Comparison of ENCODE assay signal across 28 cellular contexts in the genomic region with DNA sequence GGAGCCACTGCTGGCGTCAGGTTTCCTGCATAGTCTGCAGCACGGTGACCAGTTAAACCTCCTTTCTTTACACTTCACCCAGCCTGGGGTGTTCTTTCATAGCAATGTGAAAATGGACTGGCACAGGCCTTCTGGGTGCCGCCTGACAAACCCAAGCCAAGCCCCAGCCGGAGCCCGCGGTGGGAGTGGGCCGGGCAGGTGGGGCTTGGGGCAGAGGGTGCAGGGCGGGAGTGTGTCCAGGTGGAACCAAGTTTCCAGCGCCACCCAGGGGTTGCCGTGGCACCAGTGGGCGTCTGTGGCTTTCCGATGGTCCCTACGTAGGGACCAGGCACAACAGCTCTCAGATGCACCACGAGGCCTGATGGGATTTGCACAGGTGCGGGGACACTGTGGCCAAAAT.
"Had no signal": no experiment of that assay in that cellular context is flagged by ENCODE, and none has a peak within 500 bp of the region (broad histone marks: within the 10 kb centered on the region; RNA-seq: fewer than 3 reads in every experiment).

No MANE protein-coding gene starts in this region.

- H3K9me3 Mint-ChIP-seq: naive B cell; natural killer cell treated with Interleukin-12 subunit alpha and Interleukin-12 subunit beta and Interleukin-15 and Interleukin-18, amount 100 ng/mL, for 72 hours had no signal

- H3K4me1 ChIP-seq: gastrocnemius medialis, psoas muscle, tibial artery had no signal

- H3K36me3 Mint-ChIP-seq: natural killer cell treated with Interleukin-12 subunit alpha and Interleukin-12 subunit beta and Interleukin-15 and Interleukin-18, amount 100 ng/mL, for 72 hours; type B pancreatic cell had no signal

- H3K4me2 ChIP-seq: smooth muscle cell had no signal

- H3K4me3 Mint-ChIP-seq: dendritic cell treated with granulocyte-macrophage colony-stimulating factor and Interleukin-4, amounts not matched to agents 40 ng/mL and 50 ng/mL, for 4 days; endodermal cell; memory B cell; mesothelial cell of epicardium; natural killer cell treated with Interleukin-12 subunit alpha and Interleukin-12 subunit beta and Interleukin-15 and Interleukin-18, amount 100 ng/mL, for 72 hours; neural crest cell; type B pancreatic cell had no signal

- H3K27me3 Mint-ChIP-seq: dendritic cell treated with granulocyte-macrophage colony-stimulating factor and Interleukin-4, amounts not matched to agents 40 ng/mL and 50 ng/mL, for 4 days; memory B cell; naive B cell had no signal

- H3K4me3 ChIP-seq: gastrocnemius medialis, lung, mucosa of descending colon, psoas muscle, smooth muscle cell, stomach, testis, tibial artery had no signal

- H3K27ac Mint-ChIP-seq: dendritic cell treated with granulocyte-macrophage colony-stimulating factor and Interleukin-4, amounts not matched to agents 40 ng/mL and 50 ng/mL, for 4 days; endodermal cell; memory B cell; mesothelial cell of epicardium; type B pancreatic cell had no signal

- ATAC-seq: esophagus mucosa; gastrocnemius medialis; mucosa of descending colon; natural killer cell treated with Interleukin-12 subunit alpha and Interleukin-12 subunit beta and Interleukin-15 and Interleukin-18, amount 100 ng/mL, for 72 hours; psoas muscle; right cardiac atrium had no signal

- H3K4me1 Mint-ChIP-seq: endodermal cell, mesothelial cell of epicardium had no signal

- H3K9me3 ChIP-seq: gastrocnemius medialis, mucosa of descending colon, psoas muscle, stomach, testis, tibial artery had no signal

- H3K36me3 ChIP-seq: gastrocnemius medialis, stomach, tibial artery had no signal

- DNase-seq: effector CD8-positive, alpha-beta T cell; foreskin fibroblast; gastrocnemius medialis; mucosa of descending colon; naive B cell; psoas muscle; right cardiac atrium; stimulated activated CD4-positive, alpha-beta T cell treated with anti-CD3 and anti-CD28 coated beads, Interleukin-12 subunit alpha, Interleukin-12 subunit beta, amount 100 ng/mL, for 4 hours; stimulated activated CD4-positive, alpha-beta T cell treated with anti-CD3 and anti-CD28 coated beads, Interleukin-1b, Interleukin-23, amount 100 ng/mL, for 48 hours; stimulated activated CD4-positive, alpha-beta T cell treated with anti-CD3 and anti-CD28 coated beads, Interleukin-4, amount 100 ng/mL, for 1 hour; stimulated activated CD8-positive, alpha-beta memory T cell treated with anti-CD3 and anti-CD28 coated beads, Interleukin-4, amount 100 ng/mL, for 48 hours; stimulated activated naive CD4-positive, alpha-beta T cell treated with Interleukin-2 at 50 U/mL for 16 hours; testis had no signal

- H3K27ac ChIP-seq: epithelial cell of prostate, gastrocnemius medialis, psoas muscle, stomach, testis, tibial artery had no signal

- H3K27me3 ChIP-seq: testis had no signal

- FAIRE-seq: colon, keratinocyte had no signal
